In genomic region chr5:55096186-55096585, GRCh38 we compare ENCODE assay signal across 22 cellular contexts. TPM values are rescaled to one million over a fixed set of nuclear protein-coding genes. Genes with fewer than 3 reads are reported as not detected.
DNase-seq lines count a peak whose midpoint lies in the region; ATAC-seq lines count a peak whose summit lies in the region.
"Had no signal": no experiment of that assay in that cellular context is flagged by ENCODE, and none has a peak within 500 bp of the region (broad histone marks: within the 10 kb centered on the region; RNA-seq: fewer than 3 reads in every experiment).

No MANE protein-coding gene starts in this region.

- H3K4me3 Mint-ChIP-seq in activated T-cell treated with anti-CD3 and anti-CD28 coated beads, Interleukin-2, amount 50 U/mL, for 4 hours, result peak overlapping the region; percentile 2
- peak overlapping the region; percentile 38 for H3K4me3 Mint-ChIP-seq in activated CD4-positive, alpha-beta memory T cell treated with anti-CD3 and anti-CD28 coated beads, Interleukin-2, amount 10 ng/mL, durations not matched to agents 7 days and 5 days
- H3K4me3 Mint-ChIP-seq in effector memory CD8-positive, alpha-beta T cell, result peak overlapping the region; percentile 76 to 77
- H3K4me3 Mint-ChIP-seq in stimulated activated naive CD8-positive, alpha-beta T cell treated with anti-CD3 and anti-CD28 coated beads, Interleukin-15, Interleukin-2, amounts not matched to agents 100 ng/mL and 50 ng/mL, for 24 hours, result no peak overlapping the region
- H3K4me3 Mint-ChIP-seq: B cell, type B pancreatic cell had no signal

- H3K4me1 Mint-ChIP-seq in activated T-cell treated with anti-CD3 and anti-CD28 coated beads, Interleukin-2, amount 50 U/mL, for 4 hours (ENCODE audit: low read depth), result peaks cover 73% of the 10 kb centered on the region
- peaks cover 78% of the 10 kb centered on the region for H3K4me1 Mint-ChIP-seq in activated CD4-positive, alpha-beta memory T cell treated with anti-CD3 and anti-CD28 coated beads, Interleukin-2, amount 10 ng/mL, durations not matched to agents 7 days and 5 days
- H3K4me1 Mint-ChIP-seq in effector memory CD8-positive, alpha-beta T cell (ENCODE audit: low read depth in 2 of 2), result peaks cover 72 to 74% of the 10 kb centered on the region in 2 donors
- peaks cover 79% of the 10 kb centered on the region for H3K4me1 Mint-ChIP-seq in stimulated activated naive CD8-positive, alpha-beta T cell treated with anti-CD3 and anti-CD28 coated beads, Interleukin-15, Interleukin-2, amounts not matched to agents 100 ng/mL and 50 ng/mL, for 24 hours (ENCODE audit: low read depth)
- H3K4me1 Mint-ChIP-seq: B cell had no signal

- CTCF ChIA-PET in activated CD4-positive, alpha-beta memory T cell treated with anti-CD3 and anti-CD28 coated beads, Interleukin-2, amount 10 ng/mL, durations not matched to agents 7 days and 5 days (lab: Charles Lee), result interaction anchor here (1.2 to 2.3 kb wide), 3 partner anchors 22 to 152 kb away, joined by 3 to 7 read pairs (median 6); no protein-coding TSS in a partner anchor

- peak overlapping the region; percentile 92 for H3K27ac Mint-ChIP-seq in activated CD4-positive, alpha-beta memory T cell treated with anti-CD3 and anti-CD28 coated beads, Interleukin-2, amount 10 ng/mL, durations not matched to agents 7 days and 5 days
- H3K27ac Mint-ChIP-seq in effector memory CD8-positive, alpha-beta T cell, result peak overlapping the region; percentile 93 to 94
- peak overlapping the region; percentile 28 for H3K27ac Mint-ChIP-seq in stimulated activated naive CD8-positive, alpha-beta T cell treated with anti-CD3 and anti-CD28 coated beads, Interleukin-15, Interleukin-2, amounts not matched to agents 100 ng/mL and 50 ng/mL, for 24 hours
- H3K27ac Mint-ChIP-seq: B cell had no signal

- POLR2A ChIA-PET in activated CD4-positive, alpha-beta memory T cell treated with anti-CD3 and anti-CD28 coated beads, Interleukin-2, amount 10 ng/mL, durations not matched to agents 7 days and 5 days (lab: Charles Lee), result interaction anchor here (0.8 to 3.6 kb wide), 10 partner anchors 9 to 108 kb away, joined by 5 to 27 read pairs (median 10); no protein-coding TSS in a partner anchor

- peak in 1 of 2 donors; percentile 41 for ATAC-seq in activated T-cell treated with anti-CD3 and anti-CD28 coated beads, Interleukin-2, amount 50 U/mL, for 4 hours
- ATAC-seq in effector memory CD8-positive, alpha-beta T cell (replicated peaks), result peak; percentile 75
- no peak for ATAC-seq in GM21723 (IDR thresholded peaks at IDR 0.05; ENCODE audit: unreplicated experiment)
- ATAC-seq: A549 had no signal

- DNase-seq in activated T-cell treated with anti-CD3 and anti-CD28 coated beads, Interleukin-2, amount 50 U/mL, for 4 hours, result no peak
- no peak for DNase-seq in activated T-cell treated with anti-CD3 and anti-CD28 coated beads for 4 hours
- peak; percentile 42 for DNase-seq in activated CD4-positive, alpha-beta memory T cell treated with anti-CD3 and anti-CD28 coated beads, Interleukin-2, amount 10 ng/mL, durations not matched to agents 7 days and 5 days
- peak in 1 of 3 experiments; percentile 33 for DNase-seq in effector memory CD8-positive, alpha-beta T cell
- DNase-seq in iPS-NIHi7 (ENCODE audit: extremely low spot score), result no peak
- no peak for DNase-seq in activated effector memory CD4-positive, alpha-beta T cell treated with anti-CD3 and anti-CD28 coated beads, Interleukin-2, amount 50 U/mL, for 16 hours
- DNase-seq: EL; esophagus squamous epithelium; GOT3; Kasumi-1; kidney glomerular epithelial cell; mammary epithelial cell; NCI-H1092 treated with DMSO at 0.1 percent for 48 hours; NCI-H1930; occipital lobe; stimulated activated CD4-positive, alpha-beta T cell treated with anti-CD3 and anti-CD28 coated beads, Interleukin-4, amount 100 ng/mL, for 1 hour had no signal

- peaks cover 4% of the 10 kb centered on the region for H3K36me3 Mint-ChIP-seq in activated T-cell treated with anti-CD3 and anti-CD28 coated beads, Interleukin-2, amount 50 U/mL, for 4 hours (ENCODE audit: insufficient read depth)
- H3K36me3 Mint-ChIP-seq in activated CD4-positive, alpha-beta memory T cell treated with anti-CD3 and anti-CD28 coated beads, Interleukin-2, amount 10 ng/mL, durations not matched to agents 7 days and 5 days (ENCODE audit: low read depth), result peaks cover 73% of the 10 kb centered on the region
- peaks cover 15% of the 10 kb centered on the region for H3K36me3 Mint-ChIP-seq in effector memory CD8-positive, alpha-beta T cell (ENCODE audit: insufficient read depth)
- peaks cover 20% of the 10 kb centered on the region for H3K36me3 Mint-ChIP-seq in stimulated activated naive CD8-positive, alpha-beta T cell treated with anti-CD3 and anti-CD28 coated beads, Interleukin-15, Interleukin-2, amounts not matched to agents 100 ng/mL and 50 ng/mL, for 24 hours (ENCODE audit: low read depth)
- H3K36me3 Mint-ChIP-seq: type B pancreatic cell had no signal

- no peaks in the 10 kb centered on the region for H3K27me3 Mint-ChIP-seq in activated T-cell treated with anti-CD3 and anti-CD28 coated beads, Interleukin-2, amount 50 U/mL, for 4 hours (ENCODE audit: low read depth)
- peaks cover 2% of the 10 kb centered on the region for H3K27me3 Mint-ChIP-seq in activated CD4-positive, alpha-beta memory T cell treated with anti-CD3 and anti-CD28 coated beads, Interleukin-2, amount 10 ng/mL, durations not matched to agents 7 days and 5 days
- no peaks in the 10 kb centered on the region for H3K27me3 Mint-ChIP-seq in effector memory CD8-positive, alpha-beta T cell
- no peaks in the 10 kb centered on the region for H3K27me3 Mint-ChIP-seq in stimulated activated naive CD8-positive, alpha-beta T cell treated with anti-CD3 and anti-CD28 coated beads, Interleukin-15, Interleukin-2, amounts not matched to agents 100 ng/mL and 50 ng/mL, for 24 hours

- peaks cover 15% of the 10 kb centered on the region for H3K9me3 Mint-ChIP-seq in activated T-cell treated with anti-CD3 and anti-CD28 coated beads, Interleukin-2, amount 50 U/mL, for 4 hours
- H3K9me3 Mint-ChIP-seq in activated CD4-positive, alpha-beta memory T cell treated with anti-CD3 and anti-CD28 coated beads, Interleukin-2, amount 10 ng/mL, durations not matched to agents 7 days and 5 days, result peaks cover 44% of the 10 kb centered on the region
- peaks cover 7 to 36% of the 10 kb centered on the region in 2 donors for H3K9me3 Mint-ChIP-seq in effector memory CD8-positive, alpha-beta T cell
- peaks cover 23% of the 10 kb centered on the region for H3K9me3 Mint-ChIP-seq in stimulated activated naive CD8-positive, alpha-beta T cell treated with anti-CD3 and anti-CD28 coated beads, Interleukin-15, Interleukin-2, amounts not matched to agents 100 ng/mL and 50 ng/mL, for 24 hours
- H3K9me3 Mint-ChIP-seq: type B pancreatic cell had no signal

RNA-seq across cellular contexts. Expression of gene GZMA, which starts 6.3 kb away (rescaled TPM):
- 10 to 100 TPM in 1 of 3 donors, 1 to 10 TPM in 2; 5.6 to 14.4 (median 7.7) TPM for total RNA-seq in activated T-cell treated with anti-CD3 and anti-CD28 coated beads, Interleukin-2, amount 50 U/mL, for 4 hours
- 1,000 to 10,000 TPM; 1,058 to 1,099 TPM for total RNA-seq in activated CD4-positive, alpha-beta memory T cell treated with anti-CD3 and anti-CD28 coated beads, Interleukin-2, amount 10 ng/mL, durations not matched to agents 7 days and 5 days
- total RNA-seq: B cell, mammary epithelial cell, occipital lobe, smooth muscle cell had no signal

Comparison
In these comparisons a context has a peak if more than half of its experiments do, and no peak if none do; other contexts are left out.
1. H3K27ac Mint-ChIP-seq: peak in every context shown above with its lines; median percentile 94 in effector memory CD8-positive, alpha-beta T cell; 92 in activated CD4-positive, alpha-beta memory T cell treated with anti-CD3 and anti-CD28 coated beads, Interleukin-2, amount 10 ng/mL, durations not matched to agents 7 days and 5 days; 28 in stimulated activated naive CD8-positive, alpha-beta T cell treated with anti-CD3 and anti-CD28 coated beads, Interleukin-15, Interleukin-2, amounts not matched to agents 100 ng/mL and 50 ng/mL, for 24 hours.
2. RNA of gene GZMA, which starts 6.3 kb away (total RNA-seq): 1,058 to 1,099 TPM in activated CD4-positive, alpha-beta memory T cell treated with anti-CD3 and anti-CD28 coated beads, Interleukin-2, amount 10 ng/mL, durations not matched to agents 7 days and 5 days; 5.6 to 14.4 TPM in activated T-cell treated with anti-CD3 and anti-CD28 coated beads, Interleukin-2, amount 50 U/mL, for 4 hours; every median in the first group is over 10 times any median in the second.